In genomic region chr9:27441741-27442070, GRCh38 we compare ENCODE assay signal across 9 cellular contexts.
DNase-seq lines count a peak whose midpoint lies in the region; ATAC-seq, FAIRE-seq and TF ChIP-seq lines count a peak whose summit lies in the region.
"Had no signal": no experiment of that assay in that cellular context is flagged by ENCODE, and none has a peak within 500 bp of the region (broad histone marks: within the 10 kb centered on the region; RNA-seq: fewer than 3 reads in every experiment).

No MANE protein-coding gene starts in this region.

- peak overlapping the region; percentile 0 to 15 (median 0) for H3K27ac Mint-ChIP-seq in IgD-negative memory B cell

- H3K9me3 Mint-ChIP-seq in IgD-negative memory B cell, result no peaks in the 10 kb centered on the region

- no peak for TF ChIP-seq POLR2A in GM12891 (IDR thresholded peaks at IDR 0.05; ENCODE audit: low read depth, low read length)

- FAIRE-seq in GM12891 (lab: Jason Lieb, UNC), result peak; percentile 40

- H3K4me1 Mint-ChIP-seq in IgD-negative memory B cell, result peaks cover 38 to 50% (median 38%) of the 10 kb centered on the region in 3 donors

- H3K27me3 Mint-ChIP-seq in IgD-negative memory B cell, result no peaks in the 10 kb centered on the region

- ATAC-seq in GM19395 (IDR thresholded peaks at IDR 0.05; ENCODE audit: unreplicated experiment), result peak; percentile 96
- ATAC-seq in HG02884 (IDR thresholded peaks at IDR 0.05; ENCODE audit: unreplicated experiment), result peak; percentile 95

- H3K36me3 Mint-ChIP-seq in IgD-negative memory B cell, result peaks cover 4% of the 10 kb centered on the region

- no peak for DNase-seq in GM12891 (ENCODE audit: insufficient read length, low spot score)
- no peak for DNase-seq in HT-29 (ENCODE audit: low spot score)
- DNase-seq in dedifferentiated amniotic fluid mesenchymal stem cell (ENCODE audit: extremely low spot score), result no peak
- DNase-seq in nucleus accumbens (lab: John Stamatoyannopoulos, UW), result no peak
- no peak for DNase-seq in foreskin melanocyte
- DNase-seq: BE2C had no signal

- H3K4me3 Mint-ChIP-seq in IgD-negative memory B cell, result peak overlapping the region in 2 of 4 donors; percentile 28 to 35

TF ChIP-seq in GM12891, 5 proteins besides CTCF, POLR2A, EP300 and RAD21:
- TF ChIP-seq PAX5 (IDR thresholded peaks at IDR 0.05; ENCODE audit: insufficient read depth, low read length, severe bottlenecking) (no peak), SPI1 (IDR thresholded peaks at IDR 0.05; ENCODE audit: low read depth, low read length) (peak; percentile 77)
TF ChIP-seq in GM12891: peak in this region for 1.
